23 cellular contexts compared by ENCODE assay signal in genomic region chr1:43292151-43292550, GRCh38. TPM values are rescaled to one million over a fixed set of nuclear protein-coding genes. Genes with fewer than 3 reads are reported as not detected.
DNase-seq lines count a peak whose midpoint lies in the region; ATAC-seq and TF ChIP-seq lines count a peak whose summit lies in the region.
"Had no signal": no experiment of that assay in that cellular context is flagged by ENCODE, and none has a peak within 500 bp of the region (broad histone marks: within the 10 kb centered on the region; RNA-seq: fewer than 3 reads in every experiment).

No MANE protein-coding gene starts in this region.

- H3K36me3 Mint-ChIP-seq in progenitor cell of endocrine pancreas (ENCODE audit: insufficient read depth), result no peaks in the 10 kb centered on the region

- ATAC-seq in GM19455 (IDR thresholded peaks at IDR 0.05; ENCODE audit: unreplicated experiment), result no peak
- ATAC-seq in SK-N-SH treated with all-trans-retinoic acid at 6 μM for 48 hours, result no peak
- ATAC-seq: Right ventricle myocardium inferior had no signal

- no peak overlapping the region for H3K4me3 Mint-ChIP-seq in progenitor cell of endocrine pancreas (ENCODE audit: low read depth)
- H3K4me3 Mint-ChIP-seq: CD4-positive, alpha-beta T cell; H9 had no signal

- peaks cover 27% of the 10 kb centered on the region for H3K4me1 Mint-ChIP-seq in progenitor cell of endocrine pancreas (ENCODE audit: low read depth)

- no peaks in the 10 kb centered on the region for H3K36me3 ChIP-seq in WERI-Rb-1
- H3K36me3 ChIP-seq: BLaER1, SJSA1 had no signal

- H3K4me3 ChIP-seq in WERI-Rb-1 (ENCODE audit: low read depth, low read length), result no peak overlapping the region
- H3K4me3 ChIP-seq: BLaER1, GM23248, SJSA1 had no signal

- H3K27me3 ChIP-seq in WERI-Rb-1 (ENCODE audit: insufficient read depth, low read depth, severe bottlenecking), result no peaks in the 10 kb centered on the region
- H3K27me3 ChIP-seq: BLaER1, SJSA1 had no signal

- H3K9me3 Mint-ChIP-seq in progenitor cell of endocrine pancreas (ENCODE audit: low read depth), result no peaks in the 10 kb centered on the region
- H3K9me3 Mint-ChIP-seq: CD4-positive, alpha-beta T cell; H9 had no signal

- no peaks in the 10 kb centered on the region for H3K9me3 ChIP-seq in WERI-Rb-1 (ENCODE audit: severe bottlenecking)
- H3K9me3 ChIP-seq: BLaER1, Caco-2, SJSA1 had no signal

- no peak overlapping the region for H3K27ac ChIP-seq in WERI-Rb-1
- H3K27ac ChIP-seq: BLaER1, GM23248, SJSA1 had no signal

- peak; percentile 36 for DNase-seq in COLO668 (lab: John Stamatoyannopoulos, UW; ENCODE audit: unreplicated experiment)
- peak; percentile 80 for DNase-seq in NCI-H146 (lab: John Stamatoyannopoulos, UW)
- peak; percentile 61 for DNase-seq in WERI-Rb-1
- DNase-seq in progenitor cell of endocrine pancreas (ENCODE audit: low spot score, unreplicated experiment), result no peak
- DNase-seq in AG08395 (ENCODE audit: low spot score), result no peak
- no peak for DNase-seq in cerebellum (ENCODE audit: low spot score)
- DNase-seq: Caco-2; CD4-positive, alpha-beta T cell; DMS153; GM23248; H9; Kasumi-1; NCI-H2029; SW 1271 had no signal

- H3K27me3 Mint-ChIP-seq in progenitor cell of endocrine pancreas, result no peaks in the 10 kb centered on the region

- TF ChIP-seq CTCF in WERI-Rb-1 (IDR thresholded peaks at IDR 0.05; ENCODE audit: low read depth, low read length) (no peak), progenitor cell of endocrine pancreas (IDR thresholded peaks at IDR 0.05; ENCODE audit: unreplicated experiment) (no peak)

- peak overlapping the region; percentile 16 for H3K27ac Mint-ChIP-seq in progenitor cell of endocrine pancreas
- H3K27ac Mint-ChIP-seq: CD4-positive, alpha-beta T cell had no signal

TF ChIP-seq in SK-N-SH treated with all-trans-retinoic acid at 6 μM for 48 hours, 23 proteins besides CTCF, POLR2A, EP300 and RAD21:
- TF ChIP-seq ESRRG (CRISPR knock-in tag; IDR thresholded peaks at IDR 0.05) (no peak), CSDC2 (CRISPR knock-in tag; IDR thresholded peaks at IDR 0.05) (no peak), ZNF8 (CRISPR knock-in tag; IDR thresholded peaks at IDR 0.05) (no peak), BACH2 (CRISPR knock-in tag; IDR thresholded peaks at IDR 0.05; ENCODE audit: borderline replicate concordance) (no peak), ARNTL (CRISPR knock-in tag; IDR thresholded peaks at IDR 0.05; ENCODE audit: borderline replicate concordance, low read depth) (no peak), TSHZ2 (CRISPR knock-in tag; IDR thresholded peaks at IDR 0.05) (no peak), ZFP30 (CRISPR knock-in tag; IDR thresholded peaks at IDR 0.05) (no peak), ZNF565 (CRISPR knock-in tag; conservative IDR thresholded peaks at IDR 0.05; ENCODE audit: low read depth) (no peak), TCF4 (CRISPR knock-in tag; IDR thresholded peaks at IDR 0.05; ENCODE audit: borderline replicate concordance) (no peak), POU6F1 (CRISPR knock-in tag; IDR thresholded peaks at IDR 0.05; ENCODE audit: borderline replicate concordance, low read depth) (no peak), PPARA (CRISPR knock-in tag; IDR thresholded peaks at IDR 0.05; ENCODE audit: borderline replicate concordance) (no peak), ZFP3 (CRISPR knock-in tag; IDR thresholded peaks at IDR 0.05) (no peak), TOX (CRISPR knock-in tag; IDR thresholded peaks at IDR 0.05; ENCODE audit: borderline replicate concordance) (no peak), CREB5 (CRISPR knock-in tag; IDR thresholded peaks at IDR 0.05; ENCODE audit: low read depth) (no peak), RARB (CRISPR knock-in tag; IDR thresholded peaks at IDR 0.05) (no peak), ISL1 (CRISPR knock-in tag; IDR thresholded peaks at IDR 0.05) (no peak), ZC3H10 (CRISPR knock-in tag; IDR thresholded peaks at IDR 0.05) (no peak)
- TF ChIP-seq, protein P1, sequence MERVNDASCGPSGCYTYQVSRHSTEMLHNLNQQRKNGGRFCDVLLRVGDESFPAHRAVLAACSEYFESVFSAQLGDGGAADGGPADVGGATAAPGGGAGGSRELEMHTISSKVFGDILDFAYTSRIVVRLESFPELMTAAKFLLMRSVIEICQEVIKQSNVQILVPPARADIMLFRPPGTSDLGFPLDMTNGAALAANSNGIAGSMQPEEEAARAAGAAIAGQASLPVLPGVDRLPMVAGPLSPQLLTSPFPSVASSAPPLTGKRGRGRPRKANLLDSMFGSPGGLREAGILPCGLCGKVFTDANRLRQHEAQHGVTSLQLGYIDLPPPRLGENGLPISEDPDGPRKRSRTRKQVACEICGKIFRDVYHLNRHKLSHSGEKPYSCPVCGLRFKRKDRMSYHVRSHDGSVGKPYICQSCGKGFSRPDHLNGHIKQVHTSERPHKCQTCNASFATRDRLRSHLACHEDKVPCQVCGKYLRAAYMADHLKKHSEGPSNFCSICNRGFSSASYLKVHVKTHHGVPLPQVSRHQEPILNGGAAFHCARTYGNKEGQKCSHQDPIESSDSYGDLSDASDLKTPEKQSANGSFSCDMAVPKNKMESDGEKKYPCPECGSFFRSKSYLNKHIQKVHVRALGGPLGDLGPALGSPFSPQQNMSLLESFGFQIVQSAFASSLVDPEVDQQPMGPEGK (CRISPR knock-in tag; IDR thresholded peaks at IDR 0.05; ENCODE audit: borderline replicate concordance), result no peak
- TF ChIP-seq, protein P2, sequence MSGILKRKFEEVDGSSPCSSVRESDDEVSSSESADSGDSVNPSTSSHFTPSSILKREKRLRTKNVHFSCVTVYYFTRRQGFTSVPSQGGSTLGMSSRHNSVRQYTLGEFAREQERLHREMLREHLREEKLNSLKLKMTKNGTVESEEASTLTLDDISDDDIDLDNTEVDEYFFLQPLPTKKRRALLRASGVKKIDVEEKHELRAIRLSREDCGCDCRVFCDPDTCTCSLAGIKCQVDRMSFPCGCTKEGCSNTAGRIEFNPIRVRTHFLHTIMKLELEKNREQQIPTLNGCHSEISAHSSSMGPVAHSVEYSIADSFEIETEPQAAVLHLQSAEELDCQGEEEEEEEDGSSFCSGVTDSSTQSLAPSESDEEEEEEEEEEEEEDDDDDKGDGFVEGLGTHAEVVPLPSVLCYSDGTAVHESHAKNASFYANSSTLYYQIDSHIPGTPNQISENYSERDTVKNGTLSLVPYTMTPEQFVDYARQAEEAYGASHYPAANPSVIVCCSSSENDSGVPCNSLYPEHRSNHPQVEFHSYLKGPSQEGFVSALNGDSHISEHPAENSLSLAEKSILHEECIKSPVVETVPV (CRISPR knock-in tag; IDR thresholded peaks at IDR 0.05), result no peak
TF ChIP-seq in SK-N-SH treated with all-trans-retinoic acid at 6 μM for 48 hours: peak in this region for 0.

RNA-seq across cellular contexts. Expression of gene C1orf210, which starts 6.8 kb away (rescaled TPM):
- total RNA-seq in progenitor cell of endocrine pancreas (31.4 and 34.3 TPM in 2 replicates), cerebellum (not detected)
- total RNA-seq: CD4-positive, alpha-beta T cell; G401; GM23248; OCI-LY7; Right ventricle myocardium inferior; SJSA1 had no signal

RNA-seq across cellular contexts. Expression of gene TIE1, which starts 8.6 kb away (rescaled TPM):
- total RNA-seq in progenitor cell of endocrine pancreas (0.53 and 1.2 TPM in 2 replicates), cerebellum (10.6 TPM)
- total RNA-seq: Caco-2; CD4-positive, alpha-beta T cell; G401; GM23248; MCF 10A; NCI-H460 had no signal

RNA-seq across cellular contexts. Expression of gene TMEM125, which starts 22.4 kb away (rescaled TPM):
- total RNA-seq in progenitor cell of endocrine pancreas (38.7 and 41.1 TPM in 2 replicates), cerebellum (1.3 TPM)
- total RNA-seq: CD4-positive, alpha-beta T cell; G401; GM23248; NCI-H460; Right ventricle myocardium inferior; SJSA1 had no signal

RNA-seq across cellular contexts. Expression of gene MPL, which starts 45.5 kb away (rescaled TPM):
- total RNA-seq in progenitor cell of endocrine pancreas (0.31 TPM in 1 of 2 replicates, not detected in the other), cerebellum (not detected)
- total RNA-seq: Caco-2; CD4-positive, alpha-beta T cell; G401; GM23248; H9; MCF 10A; NCI-H460; OCI-LY7; SJSA1 had no signal

Comparison
In these comparisons a context has a peak if more than half of its experiments do, and no peak if none do; other contexts are left out.
1. DNase-seq: peak in COLO668 (single experiment), NCI-H146 (single experiment) and WERI-Rb-1 (single experiment); none in progenitor cell of endocrine pancreas (single experiment), AG08395 (single experiment) and cerebellum (single experiment).
2. RNA of gene C1orf210, which starts 6.8 kb away (total RNA-seq): 31.4 to 34.3 TPM in progenitor cell of endocrine pancreas; not detected in cerebellum (single experiment); every median in the first group is over 10 times any median in the second.
3. RNA of gene TMEM125, which starts 22.4 kb away (total RNA-seq): 38.7 to 41.1 TPM in progenitor cell of endocrine pancreas; 1.3 TPM in cerebellum (single experiment); every median in the first group is over 10 times any median in the second.